Comparison of ENCODE assay signal across 8 cellular contexts in genomic region chr1:183589836-183590224, GRCh38. TPM values are rescaled to one million over a fixed set of nuclear protein-coding genes. Genes with fewer than 3 reads are reported as not detected.
DNase-seq lines count a peak whose midpoint lies in the region; ATAC-seq and TF ChIP-seq lines count a peak whose summit lies in the region.

No MANE protein-coding gene starts in this region.

- H3K27me3 Mint-ChIP-seq in memory B cell: no peaks in the 10 kb centered on the region
- peaks cover 0 to 10% (median 0%) of the 10 kb centered on the region in 5 donors for H3K27me3 Mint-ChIP-seq in naive thymus-derived CD8-positive, alpha-beta T cell

- no peaks in the 10 kb centered on the region for H3K36me3 ChIP-seq in SU-DHL-6 (ENCODE audit: low read length)

- POLR2A ChIA-PET in GM10248 (lab: Yijun Ruan, JAX): interaction anchor here (0.7 kb wide), 1 partner anchor 21 kb away, joined by 4 read pairs; no protein-coding TSS in a partner anchor
- POLR2A ChIA-PET in naive thymus-derived CD8-positive, alpha-beta T cell (lab: Charles Lee): no interaction called here

- H3F3A ChIP-seq in SU-DHL-6 (ENCODE audit: insufficient read depth): no peaks in the 10 kb centered on the region

- peak; percentile 56 for DNase-seq in GM10248 (ENCODE audit: extremely low spot score)
- peak in 1 of 2 donors; percentile 28 for DNase-seq in memory B cell (ENCODE audit: low spot score in 2 of 2)
- DNase-seq in naive thymus-derived CD8-positive, alpha-beta T cell: no peak
- DNase-seq in midbrain (lab: John Stamatoyannopoulos, UW): no peak
- DNase-seq in activated gamma-delta T cell (lab: John Stamatoyannopoulos, UW): no peak

- H4K20me1 ChIP-seq in SU-DHL-6 (ENCODE audit: low read depth, low read length): no peaks in the 10 kb centered on the region

- no peaks in the 10 kb centered on the region for H3K9me2 ChIP-seq in SU-DHL-6 (replicated peaks; ENCODE audit: insufficient read depth, low read length)

- H3K4me1 Mint-ChIP-seq in memory B cell: peaks cover 39% of the 10 kb centered on the region
- peaks cover 5 to 50% (median 9%) of the 10 kb centered on the region in 4 donors for H3K4me1 Mint-ChIP-seq in naive thymus-derived CD8-positive, alpha-beta T cell

- no peaks in the 10 kb centered on the region for H3K9me3 Mint-ChIP-seq in memory B cell
- H3K9me3 Mint-ChIP-seq in naive thymus-derived CD8-positive, alpha-beta T cell: no peaks in the 10 kb centered on the region

- no peak overlapping the region for H3K27ac ChIP-seq in SU-DHL-6 (ENCODE audit: low read depth, low read length)

- H3K9me3 ChIP-seq in SU-DHL-6 (ENCODE audit: insufficient read depth, low read length): no peaks in the 10 kb centered on the region

- no peaks in the 10 kb centered on the region for H3K27me3 ChIP-seq in SU-DHL-6 (ENCODE audit: low read length)

- TF ChIP-seq CTCF in GM10248 (IDR thresholded peaks at IDR 0.05; ENCODE audit: control extremely low read depth, extremely low read depth, low read depth, missing control alignments) (no peak), SU-DHL-6 (IDR thresholded peaks at IDR 0.05; ENCODE audit: insufficient read depth, low read length, poor library complexity, severe bottlenecking) (no peak)

- H3K79me2 ChIP-seq in SU-DHL-6 (ENCODE audit: insufficient read depth, low read length): no peaks in the 10 kb centered on the region

- peak overlapping the region; percentile 6 for H3K4me2 ChIP-seq in SU-DHL-6 (ENCODE audit: low read depth, low read length, poor library complexity, severe bottlenecking)

- CTCF ChIA-PET in GM10248 (lab: Yijun Ruan, JAX): interaction anchor here (0.8 to 4.3 kb wide), 9 partner anchors 9 to 33 kb away, joined by 3 to 46 read pairs (median 4); no protein-coding TSS in a partner anchor

- H3K9ac ChIP-seq in SU-DHL-6 (ENCODE audit: low read length): no peak overlapping the region

- no peak overlapping the region for H3K4me3 ChIP-seq in SU-DHL-6 (ENCODE audit: insufficient read depth, low read length, poor library complexity, severe bottlenecking)

- peak overlapping the region; percentile 91 for H3K27ac Mint-ChIP-seq in memory B cell
- H3K27ac Mint-ChIP-seq in naive thymus-derived CD8-positive, alpha-beta T cell: peak overlapping the region in 5 of 10 donors; percentile 1 to 80 (median 68)

- no peaks in the 10 kb centered on the region for H3K36me3 Mint-ChIP-seq in memory B cell
- H3K36me3 Mint-ChIP-seq in naive thymus-derived CD8-positive, alpha-beta T cell: peaks cover 0 to 2% (median 0%) of the 10 kb centered on the region in 3 donors

- peak overlapping the region; percentile 13 for H2AFZ ChIP-seq in SU-DHL-6 (ENCODE audit: low read depth, low read length, severe bottlenecking)

- ATAC-seq in GM21381 (IDR thresholded peaks at IDR 0.05; ENCODE audit: unreplicated experiment) (peak; percentile 16), memory B cell (ENCODE audit: low read depth) (peak; percentile 35), SK-N-SH treated with all-trans-retinoic acid at 6 μM for 48 hours (no peak)
- no peak for ATAC-seq in naive thymus-derived CD8-positive, alpha-beta T cell

- H3K4me3 Mint-ChIP-seq in memory B cell: peak overlapping the region; percentile 80
- peak overlapping the region in 3 of 10 donors; percentile 19 to 65 (median 24) for H3K4me3 Mint-ChIP-seq in naive thymus-derived CD8-positive, alpha-beta T cell

TF ChIP-seq in SK-N-SH treated with all-trans-retinoic acid at 6 μM for 48 hours, 23 proteins besides CTCF, POLR2A, EP300 and RAD21:
- TF ChIP-seq CSRNP3 (CRISPR knock-in tag; IDR thresholded peaks at IDR 0.05): no peak
- no peak for TF ChIP-seq CREB5 (CRISPR knock-in tag; IDR thresholded peaks at IDR 0.05; ENCODE audit: low read depth)
- no peak for TF ChIP-seq POU6F1 (CRISPR knock-in tag; IDR thresholded peaks at IDR 0.05; ENCODE audit: borderline replicate concordance, low read depth)
- TF ChIP-seq OSR1 (CRISPR knock-in tag; IDR thresholded peaks at IDR 0.05): no peak
- no peak for TF ChIP-seq ISL1 (CRISPR knock-in tag; IDR thresholded peaks at IDR 0.05)
- no peak for TF ChIP-seq ESRRG (CRISPR knock-in tag; IDR thresholded peaks at IDR 0.05)

RNA-seq across cellular contexts. Expression of gene NCF2, which starts 0.4 kb away (rescaled TPM):
- under 1 TPM; 0.91 to 0.99 TPM for total RNA-seq in naive thymus-derived CD8-positive, alpha-beta T cell
- polyA plus RNA-seq in naive thymus-derived CD8-positive, alpha-beta T cell: 1 to 10 TPM in 2 of 3 donors, not detected in 1; 1.2 to 3.4 TPM

RNA-seq across cellular contexts. Expression of gene ARPC5, which starts 45.8 kb away (rescaled TPM):
- total RNA-seq in naive thymus-derived CD8-positive, alpha-beta T cell: 100 to 1,000 TPM in 1 of 2 experiments, 10 to 100 TPM in 1; 99.6 to 102 TPM
- polyA plus RNA-seq in naive thymus-derived CD8-positive, alpha-beta T cell: 100 to 1,000 TPM; 400 to 556 (median 509) TPM

Comparison
In these comparisons a context has a peak if more than half of its experiments do, and no peak if none do; other contexts are left out.
1. ATAC-seq: peak in GM21381 (single experiment) and memory B cell (single experiment); none in naive thymus-derived CD8-positive, alpha-beta T cell (0 of 2) and SK-N-SH treated with all-trans-retinoic acid at 6 μM for 48 hours (single experiment).